ENCODE assay signal across 8 cellular contexts in genomic region chr11:118530180-118530682, GRCh38. TPM values are rescaled to one million over a fixed set of nuclear protein-coding genes. Genes with fewer than 3 reads are reported as not detected.
DNase-seq lines count a peak whose midpoint lies in the region; ATAC-seq and TF ChIP-seq lines count a peak whose summit lies in the region.

No MANE protein-coding gene starts in this region.

- peak overlapping the region; percentile 80 for H3K4me3 ChIP-seq in astrocyte of the cerebellum (ENCODE audit: low read depth, low read length)
- H3K4me3 ChIP-seq in thoracic aorta: peak overlapping the region; percentile 83

- DNase-seq in NCI-H146 (lab: John Stamatoyannopoulos, UW) (peak; percentile 74), astrocyte of the cerebellum (ENCODE audit: low read depth) (no peak), left lobe of liver (ENCODE audit: low spot score) (peak; percentile 62), thoracic aorta (ENCODE audit: low spot score) (no peak), retina (no peak)
- no peak for DNase-seq in activated CD8-positive, alpha-beta memory T cell treated with anti-CD3 and anti-CD28 coated beads, Interleukin-2, amount 50 U/mL, for 4 hours
- no peak for DNase-seq in stimulated activated CD4-positive, alpha-beta T cell treated with anti-CD3 and anti-CD28 coated beads, Interleukin-4, amount 100 ng/mL, for 24 hours

- peaks cover 8 to 21% of the 10 kb centered on the region in 2 donors for H3K4me1 ChIP-seq in thoracic aorta (ENCODE audit: control insufficient read depth in 1 of 2, low read depth in 2 of 2)

- H3K36me3 ChIP-seq in thoracic aorta: no peaks in the 10 kb centered on the region

- no peaks in the 10 kb centered on the region for H3K27me3 ChIP-seq in thoracic aorta (replicated peaks; ENCODE audit: insufficient read depth)

- TF ChIP-seq CTCF in astrocyte of the cerebellum (IDR thresholded peaks at IDR 0.05; ENCODE audit: low read depth, low read length, missing control alignments) (peak; percentile 3), thoracic aorta (IDR thresholded peaks at IDR 0.05) (no peak)

- ATAC-seq in GM19035 (IDR thresholded peaks at IDR 0.05; ENCODE audit: unreplicated experiment) (peak; percentile 5), left lobe of liver (no peak), thoracic aorta (ENCODE audit: insufficient number of reproducible peaks, low FRiP score, low read depth) (no peak)

- H3K9me3 ChIP-seq in thoracic aorta: no peaks in the 10 kb centered on the region

- H3K27ac ChIP-seq in thoracic aorta: peak overlapping the region; percentile 65 to 74

- in situ Hi-C loops in astrocyte of the cerebellum (cut with HindIII; ENCODE audit: low sequenced_read_pairs): no loop called here

RNA-seq across cellular contexts. Expression of gene TMEM25, which starts 0.8 kb away (rescaled TPM):
- total RNA-seq in left lobe of liver (37.5 TPM), thoracic aorta (10 to 100 TPM; 36.3 to 50.8 TPM)

RNA-seq across cellular contexts. Expression of gene TTC36, which starts 3.0 kb away (rescaled TPM):
- 116 TPM for total RNA-seq in left lobe of liver
- total RNA-seq in thoracic aorta: 1 to 10 TPM; 1.4 to 1.5 TPM

RNA-seq across cellular contexts. Expression of gene IFT46, which starts 35.5 kb away (rescaled TPM):
- total RNA-seq in left lobe of liver: 5.4 TPM
- 10 to 100 TPM; 27.5 to 50.8 TPM for total RNA-seq in thoracic aorta

RNA-seq across cellular contexts. Expression of gene ARCN1, which starts 42.0 kb away (rescaled TPM):
- total RNA-seq in left lobe of liver (61.0 TPM), thoracic aorta (100 to 1,000 TPM; 116 to 125 TPM)

Comparison
In these comparisons a context has a peak if more than half of its experiments do, and no peak if none do; other contexts are left out.
1. DNase-seq: peak in NCI-H146 (single experiment) and left lobe of liver (single experiment); none in astrocyte of the cerebellum (single experiment), thoracic aorta (single experiment), activated CD8-positive, alpha-beta memory T cell treated with anti-CD3 and anti-CD28 coated beads, Interleukin-2, amount 50 U/mL, for 4 hours (single experiment), stimulated activated CD4-positive, alpha-beta T cell treated with anti-CD3 and anti-CD28 coated beads, Interleukin-4, amount 100 ng/mL, for 24 hours (single experiment) and retina (single experiment).
2. RNA of gene TTC36, which starts 3.0 kb away (total RNA-seq): 116 TPM in left lobe of liver (single experiment); 1.4 to 1.5 TPM in thoracic aorta; every median in the first group is over 10 times any median in the second.